ENCODE assay signal across 19 cellular contexts in the genomic region with DNA sequence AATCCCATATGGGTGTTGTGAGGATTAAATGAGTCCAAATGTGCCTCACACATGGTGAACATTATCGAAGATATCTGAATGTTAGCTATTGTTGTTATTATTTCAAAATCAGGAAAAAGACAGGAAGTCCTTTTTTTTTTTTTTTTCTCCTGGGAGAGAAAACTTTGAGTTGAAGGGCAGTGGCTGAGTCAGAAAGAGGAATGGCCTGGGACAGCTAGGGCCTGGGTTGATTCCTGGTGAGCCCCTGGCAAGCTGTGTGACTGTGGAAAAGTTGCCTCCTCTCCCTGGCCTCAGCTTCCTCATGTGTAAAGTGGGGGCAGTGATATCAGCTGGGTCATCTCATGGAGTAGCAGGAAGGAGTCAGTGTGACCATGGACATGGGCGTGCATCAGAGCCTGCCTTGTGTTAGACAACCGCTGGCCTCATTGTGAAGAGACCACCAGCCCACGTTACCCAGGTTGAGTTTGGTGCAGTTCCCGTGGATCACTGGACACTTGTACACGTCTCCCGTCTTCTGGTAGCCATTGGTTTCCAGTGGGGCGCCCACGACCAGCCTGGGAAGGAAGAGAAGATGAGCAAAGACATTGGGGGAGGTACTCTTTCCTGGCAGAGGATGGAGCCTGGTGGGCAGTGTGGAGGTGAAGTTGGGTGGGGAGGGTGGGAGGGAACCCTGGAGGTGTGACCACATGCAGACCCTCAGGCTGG.
A peak's percentile ranks its signal among the peaks of the same experiment; 100 is the strongest.
DNase-seq lines count a peak whose midpoint lies in the region; ATAC-seq and TF ChIP-seq lines count a peak whose summit lies in the region.
"Had no signal": no experiment of that assay in that cellular context is flagged by ENCODE, and none has a peak within 500 bp of the region (broad histone marks: within the 10 kb centered on the region; RNA-seq: fewer than 3 reads in every experiment).

No MANE protein-coding gene starts in this region.

- in situ Hi-C loops in IMR-90 (cut with MboI; ENCODE audit: low sequenced_read_pairs), result no loop called here

- no peaks in the 10 kb centered on the region for H3K36me3 Mint-ChIP-seq in progenitor cell of endocrine pancreas (ENCODE audit: insufficient read depth)
- H3K36me3 Mint-ChIP-seq: naive thymus-derived CD8-positive, alpha-beta T cell had no signal

- no peak overlapping the region for H3K4me3 Mint-ChIP-seq in progenitor cell of endocrine pancreas (ENCODE audit: low read depth)
- H3K4me3 Mint-ChIP-seq: activated CD4-positive, alpha-beta T cell treated with anti-CD3 and anti-CD28 coated beads, Interleukin-2, amount 10 ng/mL, durations not matched to agents 24 days and 14 days; naive thymus-derived CD8-positive, alpha-beta T cell had no signal

- H4K20me1 ChIP-seq in BLaER1 (no peaks in the 10 kb centered on the region), IMR-90 (ENCODE audit: insufficient read depth, low read length) (no peaks in the 10 kb centered on the region)

- POLR2A ChIA-PET in IMR-90 (lab: Charles Lee; ENCODE audit: unreplicated experiment), result no interaction called here

- H2BK15ac ChIP-seq in IMR-90 (ENCODE audit: low read depth, low read length), result peak overlapping the region; percentile 60; the same call in 2 of the 3 replicates

- peak overlapping the region; percentile 10; the same call in 1 of the 2 replicates for H4K5ac ChIP-seq in IMR-90 (ENCODE audit: low read depth, low read length)

- no peaks in the 10 kb centered on the region for H3K36me3 ChIP-seq in BLaER1
- peaks cover 3% of the 10 kb centered on the region; the same call in 1 of the 2 replicates for H3K36me3 ChIP-seq in IMR-90 (ENCODE audit: control insufficient read depth, insufficient read depth, low read length)
- no peaks in the 10 kb centered on the region for H3K36me3 ChIP-seq in upper lobe of left lung

- H3K4me2 ChIP-seq in BLaER1 (peak overlapping the region; percentile 87), IMR-90 (ENCODE audit: low read depth, low read length) (no peak overlapping the region)

- no peak for TF ChIP-seq CTCF in IMR-90 (conservative IDR thresholded peaks at IDR 0.05; ENCODE audit: low read depth, low read length)
- no peak for TF ChIP-seq CTCF in progenitor cell of endocrine pancreas (IDR thresholded peaks at IDR 0.05; ENCODE audit: unreplicated experiment)
- TF ChIP-seq CTCF in upper lobe of left lung (IDR thresholded peaks at IDR 0.05), result no peak

- TF ChIP-seq POLR2A in IMR-90 (IDR thresholded peaks at IDR 0.05; ENCODE audit: low read depth, low read length) (no peak), upper lobe of left lung (IDR thresholded peaks at IDR 0.05) (no peak)

- H2BK20ac ChIP-seq in IMR-90 (ENCODE audit: low read depth, low read length), result no peak overlapping the region; the same call in 1 of the 2 replicates

- peak overlapping the region; percentile 7 for H2AK9ac ChIP-seq in IMR-90 (replicated peaks; ENCODE audit: low read depth, low read length, poor library complexity)

- H3K4me3 ChIP-seq in BLaER1, result no peak overlapping the region
- no peak overlapping the region for H3K4me3 ChIP-seq in IMR-90 (ENCODE audit: insufficient read depth, low read depth, low read length)
- no peak overlapping the region for H3K4me3 ChIP-seq in upper lobe of left lung

- peak overlapping the region; percentile 4 for H2BK5ac ChIP-seq in IMR-90 (ENCODE audit: low read depth, low read length, poor library complexity, severe bottlenecking)

- H3K4ac ChIP-seq in IMR-90 (ENCODE audit: low read depth, low read length), result peak overlapping the region; percentile 87

- H3K9me3 ChIP-seq in BLaER1 (no peaks in the 10 kb centered on the region), IMR-90 (ENCODE audit: control insufficient read depth, insufficient read depth, low read length) (no peaks in the 10 kb centered on the region), upper lobe of left lung (no peaks in the 10 kb centered on the region)

- no peaks in the 10 kb centered on the region for H3K79me1 ChIP-seq in IMR-90 (ENCODE audit: low read depth in 1 of 2, low read length in 2 of 2)

- intact Hi-C loops in IMR-90 (cut with micrococcal nuclease), result no loop called here

- dilution Hi-C loops in IMR-90 (cut with HindIII; ENCODE audit: low sequenced_read_pairs, unreplicated experiment), result no loop called here

- H4K8ac ChIP-seq in IMR-90 (ENCODE audit: low read depth in 2 of 2, low read length in 2 of 2), result peak overlapping the region; percentile 64 to 73

- CTCF ChIA-PET in IMR-90 (lab: Yijun Ruan, JAX), result interaction anchor here (0.6 to 1.1 kb wide), 2 partner anchors 35 to 835 kb away, joined by 4 read pairs; no protein-coding TSS in a partner anchor

- peaks cover 21% of the 10 kb centered on the region for H3K27me3 Mint-ChIP-seq in progenitor cell of endocrine pancreas

- H3K9me3 Mint-ChIP-seq in progenitor cell of endocrine pancreas (ENCODE audit: low read depth), result no peaks in the 10 kb centered on the region
- H3K9me3 Mint-ChIP-seq: activated CD4-positive, alpha-beta T cell treated with anti-CD3 and anti-CD28 coated beads, Interleukin-2, amount 10 ng/mL, durations not matched to agents 24 days and 14 days; naive thymus-derived CD8-positive, alpha-beta T cell had no signal

- no peak overlapping the region for H3K23ac ChIP-seq in IMR-90 (ENCODE audit: low read depth, low read length)

- H3K27ac ChIP-seq in BLaER1 (peak overlapping the region; percentile 82; the same call in 1 of the 2 replicates), IMR-90 (ENCODE audit: insufficient read depth, low read length) (peak overlapping the region; percentile 48), upper lobe of left lung (no peak overlapping the region)

- no TSS peak for BruUV-seq in IMR-90 (replicated peaks; lab: Mats Ljungman, UMichigan)

- peak; percentile 58 for DNase-seq in IMR-90
- DNase-seq in fibroblast of peridontal ligament (ENCODE audit: extremely low read depth), result peak; percentile 25
- no peak for DNase-seq in progenitor cell of endocrine pancreas (ENCODE audit: low spot score, unreplicated experiment)
- DNase-seq in AG08395 (ENCODE audit: low spot score), result no peak
- no peak for DNase-seq in amygdala (lab: John Stamatoyannopoulos, UW)
- DNase-seq in upper lobe of left lung, result no peak
- DNase-seq: activated CD4-positive, alpha-beta T cell treated with anti-CD3 and anti-CD28 coated beads, Interleukin-2, amount 10 ng/mL, durations not matched to agents 24 days and 14 days; activated CD8-positive, alpha-beta memory T cell treated with anti-CD3 and anti-CD28 coated beads, Interleukin-2, amount 50 U/mL, for 4 hours; activated effector memory CD4-positive, alpha-beta T cell treated with anti-CD3 and anti-CD28 coated beads, Interleukin-2, amount 50 U/mL, for 16 hours; amniotic stem cell; Calu3; cerebellar nuclear complex; naive thymus-derived CD8-positive, alpha-beta T cell; NCI-H1105 treated with DMSO at 0.1 percent for 48 hours; NCI-H2081 treated with DMSO at 0.1 percent for 48 hours; NCI-H510A treated with DMSO at 0.1 percent for 48 hours; SW 1271 had no signal

- TF ChIP-seq RAD21 in IMR-90 (IDR thresholded peaks at IDR 0.05; ENCODE audit: low read length), result no peak

- H3K4me1 ChIP-seq in BLaER1 (peaks cover 86% of the 10 kb centered on the region), IMR-90 (ENCODE audit: control insufficient read depth, insufficient read depth, low read length) (peaks cover 19% of the 10 kb centered on the region), upper lobe of left lung (peaks cover 0 to 28% (median 15%) of the 10 kb centered on the region in 4 donors)

- H2AFZ ChIP-seq in IMR-90 (replicated peaks; ENCODE audit: low read length, poor library complexity), result peak overlapping the region; percentile 79

- no peak overlapping the region for H3K9ac ChIP-seq in BLaER1
- no peak overlapping the region for H3K9ac ChIP-seq in IMR-90 (ENCODE audit: low read depth, low read length)

- H3K9me1 ChIP-seq in IMR-90 (ENCODE audit: insufficient read depth, low read length), result peaks cover 13% of the 10 kb centered on the region

- H3K56ac ChIP-seq in IMR-90 (ENCODE audit: extremely low read depth, insufficient read depth, low read length), result no peak overlapping the region

- ATAC-seq in IMR-90 (ENCODE audit: low read depth), result peak; percentile 40; the same call in 1 of the 2 replicates
- ATAC-seq in GM18498 (IDR thresholded peaks at IDR 0.05; ENCODE audit: unreplicated experiment), result no peak
- no peak for ATAC-seq in upper lobe of left lung (ENCODE audit: low FRiP score in 2 of 2)
- ATAC-seq: naive thymus-derived CD8-positive, alpha-beta T cell had no signal

- H2BK120ac ChIP-seq in IMR-90 (ENCODE audit: low read depth, low read length), result peak overlapping the region; percentile 43

- H3K4me1 Mint-ChIP-seq in progenitor cell of endocrine pancreas (ENCODE audit: low read depth), result no peaks in the 10 kb centered on the region

- TF ChIP-seq EP300 in upper lobe of left lung (IDR thresholded peaks at IDR 0.05), result no peak

- peak overlapping the region; percentile 35 for H3K14ac ChIP-seq in IMR-90 (replicated peaks; ENCODE audit: low read depth, low read length)

- 100% methylated on average over 8 of the region's 9 CpGs; no CpG with 5 or more reads in 1 of the 2 experiments for WGBS in IMR-90 (ENCODE audit: extremely low coverage in 2 of 2, insufficient read length in 1 of 2), 2 experiments
- 82 to 89% methylated on average over 8 to 9 of the region's 9 CpGs for WGBS in upper lobe of left lung, 2 donors

- peak overlapping the region; percentile 32; the same call in 1 of the 2 replicates for H3K18ac ChIP-seq in IMR-90 (ENCODE audit: low read depth, low read length)

- H3K27me3 ChIP-seq in BLaER1, result no peaks in the 10 kb centered on the region
- no peaks in the 10 kb centered on the region for H3K27me3 ChIP-seq in IMR-90 (ENCODE audit: control insufficient read depth, insufficient read depth, low read length)
- H3K27me3 ChIP-seq in upper lobe of left lung, result no peaks in the 10 kb centered on the region

- peak overlapping the region; percentile 73 for H3K27ac Mint-ChIP-seq in progenitor cell of endocrine pancreas
- H3K27ac Mint-ChIP-seq: activated CD4-positive, alpha-beta T cell treated with anti-CD3 and anti-CD28 coated beads, Interleukin-2, amount 10 ng/mL, durations not matched to agents 24 days and 14 days had no signal

- H4K91ac ChIP-seq in IMR-90 (ENCODE audit: insufficient read depth, low read depth, low read length), result no peak overlapping the region; the same call in 1 of the 2 replicates

- peak overlapping the region; percentile 94 for H2AK5ac ChIP-seq in IMR-90 (ENCODE audit: low read depth, low read length)

TF ChIP-seq in IMR-90, 13 proteins besides CTCF, POLR2A, EP300 and RAD21:
- TF ChIP-seq CHD1 (IDR thresholded peaks at IDR 0.05; ENCODE audit: low read depth, low read length), result no peak
- 0 out of 2 replicates have a peak, but pooled peaks have one; percentile 8 for TF ChIP-seq FOS (IDR thresholded peaks at IDR 0.05; ENCODE audit: low read depth, low read length)

Comparison
In these comparisons a context has a peak if more than half of its experiments do, and no peak if none do; other contexts are left out.
1. H3K27ac ChIP-seq: peak in BLaER1 (single experiment) and IMR-90 (single experiment); none in upper lobe of left lung (0 of 4).
2. DNase-seq: peak in IMR-90 (single experiment) and fibroblast of peridontal ligament (single experiment); none in progenitor cell of endocrine pancreas (single experiment), AG08395 (single experiment), amygdala (0 of 56) and upper lobe of left lung (0 of 2).